ENCODE assay signal across 11 cellular contexts in the genomic region with DNA sequence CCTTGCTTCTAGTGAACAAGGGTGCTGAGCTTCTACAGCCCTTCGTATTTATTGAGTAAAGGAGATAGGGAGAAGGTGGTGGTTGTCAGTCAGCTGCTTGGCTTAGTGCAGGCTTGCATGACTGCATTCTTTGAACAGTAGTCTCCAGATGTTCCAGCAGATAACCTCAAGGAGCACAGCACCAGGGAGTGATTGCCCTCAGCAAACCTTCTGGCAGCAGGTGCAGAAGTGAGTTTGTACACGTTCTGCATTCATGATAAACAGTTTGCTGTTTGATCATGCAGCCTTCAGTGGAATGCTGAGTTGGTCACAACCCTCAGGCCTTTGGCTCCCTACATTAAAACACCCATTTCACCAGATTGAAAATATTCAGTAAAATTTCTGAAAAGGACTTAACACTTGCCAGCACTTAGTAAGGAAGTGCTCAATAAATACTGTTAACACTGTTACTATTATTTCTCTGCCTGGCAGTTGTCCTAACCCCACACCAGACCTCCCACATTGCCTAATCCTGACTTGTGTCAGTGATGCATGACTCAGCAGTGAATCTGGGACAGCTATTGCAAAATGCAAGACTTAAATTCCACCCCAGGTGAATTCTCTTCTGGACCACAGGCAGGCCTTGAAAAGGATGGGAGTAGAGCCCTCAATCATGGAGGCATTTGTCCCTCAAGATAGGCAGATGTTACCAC. TPM values are rescaled to one million over a fixed set of nuclear protein-coding genes. Genes with fewer than 3 reads are reported as not detected.
DNase-seq lines count a peak whose midpoint lies in the region; ATAC-seq and TF ChIP-seq lines count a peak whose summit lies in the region.
"Had no signal": no experiment of that assay in that cellular context is flagged by ENCODE, and none has a peak within 500 bp of the region (broad histone marks: within the 10 kb centered on the region; RNA-seq: fewer than 3 reads in every experiment).

No MANE protein-coding gene starts in this region.

- intact Hi-C loops in HCT116 (cut with micrococcal nuclease) (no loop called here), stomach (cut with DNase I; ENCODE audit: low total_unique reads) (loop anchor here (10.0 kb wide), 1 partner anchor 58 kb away; no protein-coding TSS in a partner anchor)

- no peak overlapping the region for H2AFZ ChIP-seq in HCT116 (ENCODE audit: low read depth, low read length, poor library complexity, severe bottlenecking)

- 34 to 64% (median 46%) methylated on average over 2 of the region's 2 CpGs for WGBS in stomach, 5 donors

- POLR2A ChIA-PET in HCT116 (lab: Charles Lee): no interaction called here

- H4K20me1 ChIP-seq in HCT116 (ENCODE audit: insufficient read depth): no peaks in the 10 kb centered on the region

- TF ChIP-seq RAD21 in HCT116 (IDR thresholded peaks at IDR 0.05; ENCODE audit: low read depth): no peak

- no peak overlapping the region for H3K9ac ChIP-seq in HCT116 (ENCODE audit: low read length)

- RAD21 ChIA-PET in HCT116 (lab: Charles Lee; ENCODE audit: low non-redundant PET in 1 of 2, low total read pairs in 2 of 2, uncharacterized antibody in 2 of 2, unreplicated experiment in 2 of 2): no interaction called here

- H3K27me3 ChIP-seq in HCT116 (ENCODE audit: insufficient read depth, low read length) (no peaks in the 10 kb centered on the region), stomach (no peaks in the 10 kb centered on the region)
- H3K27me3 ChIP-seq: uterus had no signal

- no peak overlapping the region for H3K4me3 ChIP-seq in HCT116 (replicated peaks in 1 of 2; ENCODE audit: low read depth in 1 of 2, low read length in 2 of 2)
- H3K4me3 ChIP-seq in fibroblast of pulmonary artery (replicated peaks; ENCODE audit: low read depth, low read length): no peak overlapping the region
- H3K4me3 ChIP-seq in stomach: no peak overlapping the region
- H3K4me3 ChIP-seq: uterus had no signal

- no peak for TF ChIP-seq EP300 in stomach (IDR thresholded peaks at IDR 0.05)

- TF ChIP-seq POLR2A in HCT116 (IDR thresholded peaks at IDR 0.05; ENCODE audit: borderline replicate concordance, extremely low read depth, insufficient read depth, insufficient read length): no peak
- no peak for TF ChIP-seq POLR2A in stomach (IDR thresholded peaks at IDR 0.05)

- H3K36me3 ChIP-seq in HCT116 (ENCODE audit: control insufficient read depth in 1 of 2, insufficient read depth in 2 of 2, low read length in 2 of 2) (no peaks in the 10 kb centered on the region), stomach (no peaks in the 10 kb centered on the region)
- H3K36me3 ChIP-seq: uterus had no signal

- no peak for DNase-seq in HCT116 (ENCODE audit: low read depth, low spot score)
- peak; percentile 39 for DNase-seq in RKO (ENCODE audit: low spot score)
- DNase-seq in fibroblast of pulmonary artery (ENCODE audit: low read depth): peak; percentile 92
- DNase-seq in stomach: peak; percentile 49
- no peak for DNase-seq in activated CD4-positive, CD25-positive, alpha-beta regulatory T cell treated with anti-CD3 and anti-CD28 coated beads, Interleukin-2, amount 50 U/mL, for 72 hours
- DNase-seq in NCI-H510A (lab: John Stamatoyannopoulos, UW): no peak
- DNase-seq: activated CD4-positive, alpha-beta T cell treated with anti-CD3 and anti-CD28 coated beads, Interleukin-2, amount 10 ng/mL, durations not matched to agents 24 days and 14 days; activated naive CD4-positive, alpha-beta T cell treated with anti-CD3 and anti-CD28 coated beads, Interleukin-2, amount 50 U/mL, for 16 hours; left cardiac atrium had no signal

- no TSS peak for BruUV-seq in HCT116 (replicated peaks; lab: Mats Ljungman, UMichigan)

- H3K4me2 ChIP-seq in HCT116 (ENCODE audit: low read length): no peak overlapping the region

- TF ChIP-seq CTCF in HCT116 (IDR thresholded peaks at IDR 0.05 in 2 of 3, conservative IDR thresholded peaks at IDR 0.05 in 1 of 3; ENCODE audit: borderline replicate concordance in 1 of 3, insufficient read depth in 1 of 3, low read depth in 2 of 3, low read length in 2 of 3): no peak
- TF ChIP-seq CTCF in fibroblast of pulmonary artery (IDR thresholded peaks at IDR 0.05; ENCODE audit: low read length, missing control alignments): no peak
- TF ChIP-seq CTCF in stomach (IDR thresholded peaks at IDR 0.05): no peak

- H3K4me1 ChIP-seq in HCT116 (ENCODE audit: control insufficient read depth in 1 of 2, insufficient read depth in 2 of 2, low read length in 2 of 2) (peaks cover 9 to 26% of the 10 kb centered on the region in 2 experiments; a peak in 3 of 4 replicates), stomach (peaks cover 10 to 43% (median 22%) of the 10 kb centered on the region in 4 donors)
- H3K4me1 ChIP-seq: uterus had no signal

- H3K9me3 ChIP-seq in HCT116 (ENCODE audit: control insufficient read depth in 1 of 2, insufficient read depth in 1 of 2, low read depth in 1 of 2, low read length in 2 of 2) (peaks cover 0 to 9% of the 10 kb centered on the region in 2 experiments; a peak in 1 of 4 replicates), stomach (peaks cover 0 to 11% (median 0%) of the 10 kb centered on the region in 4 donors)
- H3K9me3 ChIP-seq: uterus had no signal

- H3K27ac ChIP-seq in HCT116 (ENCODE audit: low read depth, low read length) (no peak overlapping the region), stomach (no peak overlapping the region)
- H3K27ac ChIP-seq: uterus had no signal

- H3K79me2 ChIP-seq in HCT116 (ENCODE audit: insufficient read depth, low read length): no peaks in the 10 kb centered on the region

- no peaks in the 10 kb centered on the region for H3K9me2 ChIP-seq in HCT116 (ENCODE audit: insufficient read depth)

- CTCF ChIA-PET in HCT116 (lab: Charles Lee): interaction anchor here (0.6 kb wide), 1 partner anchor 726 kb away, joined by 4 read pairs; the partner anchor contains the start of gene BCL2L2

- ATAC-seq in HCT116 (no peak), GM21447 (IDR thresholded peaks at IDR 0.05; ENCODE audit: unreplicated experiment) (no peak)

TF ChIP-seq in HCT116, 20 proteins besides CTCF, POLR2A, EP300 and RAD21:
- peak; percentile 33; the same call in 1 of the 2 replicates for TF ChIP-seq CBX3 (IDR thresholded peaks at IDR 0.05; ENCODE audit: low read depth)
- TF ChIP-seq CEBPB (IDR thresholded peaks at IDR 0.05; ENCODE audit: low read depth): peak; percentile 40; the same call in 1 of the 2 replicates
- TF ChIP-seq, protein P1, sequence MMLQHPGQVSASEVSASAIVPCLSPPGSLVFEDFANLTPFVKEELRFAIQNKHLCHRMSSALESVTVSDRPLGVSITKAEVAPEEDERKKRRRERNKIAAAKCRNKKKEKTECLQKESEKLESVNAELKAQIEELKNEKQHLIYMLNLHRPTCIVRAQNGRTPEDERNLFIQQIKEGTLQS (IDR thresholded peaks at IDR 0.05): no peak
TF ChIP-seq in HCT116: peak in this region for 2.

RNA-seq across cellular contexts. Expression of gene CARMIL3, which starts 18.9 kb away (rescaled TPM):
- 0.71 TPM for total RNA-seq in HCT116 (2021; ENCODE audit: unreplicated experiment)
- 0.36 and 0.45 TPM in 2 replicates for polyA plus RNA-seq in HCT116 (2012)
- total RNA-seq in stomach: 1 to 10 TPM in 2 of 5 donors, under 1 TPM in 2, not detected in 1; 0.14 to 2.0 (median 0.76) TPM
- under 1 TPM in 2 of 3 donors, not detected in 1; 0.25 to 0.75 TPM for polyA plus RNA-seq in stomach

RNA-seq across cellular contexts. Expression of gene CPNE6, which starts 38.5 kb away (rescaled TPM):
- not detected for total RNA-seq in HCT116 (2021; ENCODE audit: unreplicated experiment)
- not detected in 2 replicates for polyA plus RNA-seq in HCT116 (2012)
- not detected for total RNA-seq in stomach
- under 1 TPM in 2 of 3 donors, not detected in 1; 0.12 to 0.25 TPM for polyA plus RNA-seq in stomach
- total RNA-seq: activated CD4-positive, alpha-beta T cell treated with anti-CD3 and anti-CD28 coated beads, Interleukin-2, amount 10 ng/mL, durations not matched to agents 24 days and 14 days; left cardiac atrium had no signal

RNA-seq across cellular contexts. Expression of gene DHRS4L2, which starts 44.1 kb away (rescaled TPM):
- total RNA-seq in HCT116 (2021; ENCODE audit: unreplicated experiment) (18.6 TPM), stomach (10 to 100 TPM in 3 of 5 donors, 1 to 10 TPM in 1, not detected in 1; 9.7 to 44.2 (median 26.9) TPM)
- 16.5 and 23.1 TPM in 2 replicates for polyA plus RNA-seq in HCT116 (2012)
- polyA plus RNA-seq in stomach: 10 to 100 TPM; 27.5 to 64.0 (median 44.3) TPM

Comparison
In these comparisons a context has a peak if more than half of its experiments do, and no peak if none do; other contexts are left out.
1. DNase-seq: peak in RKO (single experiment), fibroblast of pulmonary artery (single experiment) and stomach (single experiment); none in HCT116 (single experiment), activated CD4-positive, CD25-positive, alpha-beta regulatory T cell treated with anti-CD3 and anti-CD28 coated beads, Interleukin-2, amount 50 U/mL, for 72 hours (single experiment) and NCI-H510A (single experiment).